1 cellular context compared by ENCODE assay signal in the genomic region with DNA sequence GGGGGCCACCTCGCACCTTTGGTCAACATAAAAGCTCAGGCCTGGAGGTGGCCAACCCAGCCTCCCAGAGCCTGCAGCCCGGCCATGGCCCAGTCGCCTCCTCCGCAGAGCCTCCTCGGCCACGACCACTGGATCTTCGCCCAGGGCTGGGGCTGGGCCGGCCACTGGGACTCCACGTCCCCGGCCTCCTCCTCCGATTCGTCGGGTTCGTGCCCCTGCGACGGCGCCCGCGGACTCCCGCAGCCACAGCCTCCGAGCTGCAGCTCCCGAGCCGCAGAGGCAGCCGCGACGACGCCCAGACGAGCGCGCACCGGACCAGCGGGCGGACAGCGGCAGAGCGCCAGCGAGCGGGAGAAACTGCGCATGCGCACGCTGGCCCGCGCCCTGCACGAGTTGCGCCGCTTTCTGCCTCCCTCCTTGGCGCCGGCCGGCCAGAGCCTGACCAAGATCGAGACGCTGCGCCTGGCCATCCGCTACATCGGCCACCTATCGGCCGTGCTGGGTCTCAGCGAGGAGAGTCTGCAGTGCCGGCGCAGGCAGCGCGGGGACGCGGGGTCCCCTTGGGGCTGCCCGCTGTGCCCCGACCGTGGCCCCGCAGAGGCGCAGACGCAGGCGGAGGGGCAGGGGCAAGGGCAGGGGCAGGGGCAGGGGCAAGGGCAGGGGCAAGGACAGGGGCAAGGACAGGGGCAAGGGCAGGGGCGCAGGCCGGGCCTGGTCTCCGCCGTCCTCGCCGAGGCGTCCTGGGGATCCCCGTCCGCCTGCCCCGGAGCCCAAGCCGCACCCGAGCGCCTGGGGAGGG.
TF ChIP-seq lines count a peak whose summit lies in the region.

A gene with protein sequence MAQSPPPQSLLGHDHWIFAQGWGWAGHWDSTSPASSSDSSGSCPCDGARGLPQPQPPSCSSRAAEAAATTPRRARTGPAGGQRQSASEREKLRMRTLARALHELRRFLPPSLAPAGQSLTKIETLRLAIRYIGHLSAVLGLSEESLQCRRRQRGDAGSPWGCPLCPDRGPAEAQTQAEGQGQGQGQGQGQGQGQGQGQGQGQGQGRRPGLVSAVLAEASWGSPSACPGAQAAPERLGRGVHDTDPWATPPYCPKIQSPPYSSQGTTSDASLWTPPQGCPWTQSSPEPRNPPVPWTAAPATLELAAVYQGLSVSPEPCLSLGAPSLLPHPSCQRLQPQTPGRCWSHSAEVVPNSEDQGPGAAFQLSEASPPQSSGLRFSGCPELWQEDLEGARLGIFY (plus strand): TSS at position 59 of the 799 bp plus-strand sequence. CDS start 26 bp downstream, at position 85.

TF ChIP-seq in HepG2, 621 proteins besides CTCF, POLR2A, EP300 and RAD21 (continued from another document and continues in another):
- TF ChIP-seq, protein P1, sequence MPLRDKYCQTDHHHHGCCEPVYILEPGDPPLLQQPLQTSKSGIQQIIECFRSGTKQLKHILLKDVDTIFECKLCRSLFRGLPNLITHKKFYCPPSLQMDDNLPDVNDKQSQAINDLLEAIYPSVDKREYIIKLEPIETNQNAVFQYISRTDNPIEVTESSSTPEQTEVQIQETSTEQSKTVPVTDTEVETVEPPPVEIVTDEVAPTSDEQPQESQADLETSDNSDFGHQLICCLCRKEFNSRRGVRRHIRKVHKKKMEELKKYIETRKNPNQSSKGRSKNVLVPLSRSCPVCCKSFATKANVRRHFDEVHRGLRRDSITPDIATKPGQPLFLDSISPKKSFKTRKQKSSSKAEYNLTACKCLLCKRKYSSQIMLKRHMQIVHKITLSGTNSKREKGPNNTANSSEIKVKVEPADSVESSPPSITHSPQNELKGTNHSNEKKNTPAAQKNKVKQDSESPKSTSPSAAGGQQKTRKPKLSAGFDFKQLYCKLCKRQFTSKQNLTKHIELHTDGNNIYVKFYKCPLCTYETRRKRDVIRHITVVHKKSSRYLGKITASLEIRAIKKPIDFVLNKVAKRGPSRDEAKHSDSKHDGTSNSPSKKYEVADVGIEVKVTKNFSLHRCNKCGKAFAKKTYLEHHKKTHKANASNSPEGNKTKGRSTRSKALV (CRISPR knock-in tag; IDR thresholded peaks at IDR 0.05), result peak; percentile 88; the same call in 1 of the 2 replicates
- TF ChIP-seq ZBTB20 (CRISPR knock-in tag; IDR thresholded peaks at IDR 0.05; ENCODE audit: borderline replicate concordance, low read depth) (peak; percentile 75; the same call in 1 of the 2 replicates), KDM1A (CRISPR knock-in tag; IDR thresholded peaks at IDR 0.05) (no peak), TARDBP (CRISPR knock-in tag; IDR thresholded peaks at IDR 0.05) (no peak; the same call in 1 of the 2 replicates), NRL (CRISPR knock-in tag; IDR thresholded peaks at IDR 0.05; ENCODE audit: borderline replicate concordance) (peak; percentile 42), SP140L (CRISPR knock-in tag; IDR thresholded peaks at IDR 0.05; ENCODE audit: borderline replicate concordance) (peak; percentile 37; the same call in 1 of the 2 replicates), ZNF430 (CRISPR knock-in tag; IDR thresholded peaks at IDR 0.05) (peak; percentile 59; the same call in 1 of the 2 replicates), ZNF839 (CRISPR knock-in tag; IDR thresholded peaks at IDR 0.05; ENCODE audit: borderline replicate concordance) (peak; percentile 68; the same call in 1 of the 2 replicates), ETV5 (CRISPR knock-in tag; IDR thresholded peaks at IDR 0.05; ENCODE audit: borderline replicate concordance) (no peak; the same call in 1 of the 2 replicates), KDM5B (CRISPR knock-in tag; IDR thresholded peaks at IDR 0.05; ENCODE audit: borderline replicate concordance) (peak; percentile 98), ZNF891 (CRISPR knock-in tag; IDR thresholded peaks at IDR 0.05) (peak; percentile 72), RNF2 (conservative IDR thresholded peaks at IDR 0.05; ENCODE audit: low read depth) (peak; percentile 67; the same call in 1 of the 2 replicates), HOXA3 (CRISPR knock-in tag; IDR thresholded peaks at IDR 0.05) (peak; percentile 72), KAT8 (CRISPR knock-in tag; IDR thresholded peaks at IDR 0.05) (peak; percentile 26; the same call in 1 of the 2 replicates), ETV6 (CRISPR knock-in tag; conservative IDR thresholded peaks at IDR 0.05) (peak; percentile 58; the same call in 1 of the 2 replicates), ZNF367 (CRISPR knock-in tag; IDR thresholded peaks at IDR 0.05; ENCODE audit: borderline replicate concordance) (no peak), ZBTB1 (CRISPR knock-in tag; IDR thresholded peaks at IDR 0.05; ENCODE audit: borderline replicate concordance) (no peak), ZNF33B (CRISPR knock-in tag; IDR thresholded peaks at IDR 0.05) (peak; percentile 65; the same call in 1 of the 2 replicates), ZBTB7A (CRISPR knock-in tag; IDR thresholded peaks at IDR 0.05) (peak; percentile 66), ZBTB8A (CRISPR knock-in tag; IDR thresholded peaks at IDR 0.05; ENCODE audit: borderline replicate concordance, low read depth) (no peak), ZNF678 (CRISPR knock-in tag; IDR thresholded peaks at IDR 0.05) (0 out of 2 replicates have a peak, but pooled peaks have one; percentile 69), ZNF160 (CRISPR knock-in tag; IDR thresholded peaks at IDR 0.05) (peak; percentile 61; the same call in 1 of the 2 replicates), ZNF235 (CRISPR knock-in tag; IDR thresholded peaks at IDR 0.05; ENCODE audit: borderline replicate concordance) (peak; percentile 66; the same call in 1 of the 2 replicates), IRF2 (CRISPR knock-in tag; IDR thresholded peaks at IDR 0.05) (peak; percentile 44; the same call in 1 of the 2 replicates), ZNF333 (CRISPR knock-in tag; IDR thresholded peaks at IDR 0.05; ENCODE audit: borderline replicate concordance) (peak; percentile 77; the same call in 1 of the 2 replicates), MZF1 (CRISPR knock-in tag; IDR thresholded peaks at IDR 0.05; ENCODE audit: borderline replicate concordance) (no peak)
- TF ChIP-seq, protein P2, sequence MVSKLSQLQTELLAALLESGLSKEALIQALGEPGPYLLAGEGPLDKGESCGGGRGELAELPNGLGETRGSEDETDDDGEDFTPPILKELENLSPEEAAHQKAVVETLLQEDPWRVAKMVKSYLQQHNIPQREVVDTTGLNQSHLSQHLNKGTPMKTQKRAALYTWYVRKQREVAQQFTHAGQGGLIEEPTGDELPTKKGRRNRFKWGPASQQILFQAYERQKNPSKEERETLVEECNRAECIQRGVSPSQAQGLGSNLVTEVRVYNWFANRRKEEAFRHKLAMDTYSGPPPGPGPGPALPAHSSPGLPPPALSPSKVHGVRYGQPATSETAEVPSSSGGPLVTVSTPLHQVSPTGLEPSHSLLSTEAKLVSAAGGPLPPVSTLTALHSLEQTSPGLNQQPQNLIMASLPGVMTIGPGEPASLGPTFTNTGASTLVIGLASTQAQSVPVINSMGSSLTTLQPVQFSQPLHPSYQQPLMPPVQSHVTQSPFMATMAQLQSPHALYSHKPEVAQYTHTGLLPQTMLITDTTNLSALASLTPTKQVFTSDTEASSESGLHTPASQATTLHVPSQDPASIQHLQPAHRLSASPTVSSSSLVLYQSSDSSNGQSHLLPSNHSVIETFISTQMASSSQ (IDR thresholded peaks at IDR 0.05; ENCODE audit: low read depth), result no peak
- TF ChIP-seq, protein P2 (CRISPR knock-in tag; IDR thresholded peaks at IDR 0.05; ENCODE audit: borderline replicate concordance), result peak; percentile 52
- TF ChIP-seq, protein P3, sequence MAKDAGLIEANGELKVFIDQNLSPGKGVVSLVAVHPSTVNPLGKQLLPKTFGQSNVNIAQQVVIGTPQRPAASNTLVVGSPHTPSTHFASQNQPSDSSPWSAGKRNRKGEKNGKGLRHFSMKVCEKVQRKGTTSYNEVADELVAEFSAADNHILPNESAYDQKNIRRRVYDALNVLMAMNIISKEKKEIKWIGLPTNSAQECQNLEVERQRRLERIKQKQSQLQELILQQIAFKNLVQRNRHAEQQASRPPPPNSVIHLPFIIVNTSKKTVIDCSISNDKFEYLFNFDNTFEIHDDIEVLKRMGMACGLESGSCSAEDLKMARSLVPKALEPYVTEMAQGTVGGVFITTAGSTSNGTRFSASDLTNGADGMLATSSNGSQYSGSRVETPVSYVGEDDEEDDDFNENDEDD (CRISPR knock-in tag; IDR thresholded peaks at IDR 0.05; ENCODE audit: borderline replicate concordance), result peak; percentile 98
- TF ChIP-seq, protein P4, sequence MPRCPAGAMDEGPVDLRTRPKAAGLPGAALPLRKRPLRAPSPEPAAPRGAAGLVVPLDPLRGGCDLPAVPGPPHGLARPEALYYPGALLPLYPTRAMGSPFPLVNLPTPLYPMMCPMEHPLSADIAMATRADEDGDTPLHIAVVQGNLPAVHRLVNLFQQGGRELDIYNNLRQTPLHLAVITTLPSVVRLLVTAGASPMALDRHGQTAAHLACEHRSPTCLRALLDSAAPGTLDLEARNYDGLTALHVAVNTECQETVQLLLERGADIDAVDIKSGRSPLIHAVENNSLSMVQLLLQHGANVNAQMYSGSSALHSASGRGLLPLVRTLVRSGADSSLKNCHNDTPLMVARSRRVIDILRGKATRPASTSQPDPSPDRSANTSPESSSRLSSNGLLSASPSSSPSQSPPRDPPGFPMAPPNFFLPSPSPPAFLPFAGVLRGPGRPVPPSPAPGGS (CRISPR knock-in tag; IDR thresholded peaks at IDR 0.05), result peak; percentile 81
- TF ChIP-seq, protein P5, sequence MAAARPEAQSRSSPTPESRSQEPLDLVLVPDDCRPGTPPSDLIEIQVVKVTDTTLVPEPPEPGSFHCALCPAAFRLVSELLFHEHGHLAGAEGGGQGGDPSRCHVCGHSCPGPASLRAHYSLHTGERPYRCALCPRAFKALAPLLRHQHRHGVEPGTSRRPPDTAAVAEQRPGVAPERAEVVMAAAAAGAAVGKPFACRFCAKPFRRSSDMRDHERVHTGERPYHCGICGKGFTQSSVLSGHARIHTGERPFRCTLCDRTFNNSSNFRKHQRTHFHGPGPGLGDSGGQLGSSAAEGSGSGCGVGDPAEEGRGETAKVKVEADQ (CRISPR knock-in tag; IDR thresholded peaks at IDR 0.05; ENCODE audit: borderline replicate concordance), result peak; percentile 67; the same call in 1 of the 2 replicates
- TF ChIP-seq, protein P6, sequence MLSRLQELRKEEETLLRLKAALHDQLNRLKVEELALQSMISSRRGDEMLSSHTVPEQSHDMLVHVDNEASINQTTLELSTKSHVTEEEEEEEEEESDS (CRISPR knock-in tag; IDR thresholded peaks at IDR 0.05; ENCODE audit: borderline replicate concordance), result no peak
- TF ChIP-seq, protein P7, sequence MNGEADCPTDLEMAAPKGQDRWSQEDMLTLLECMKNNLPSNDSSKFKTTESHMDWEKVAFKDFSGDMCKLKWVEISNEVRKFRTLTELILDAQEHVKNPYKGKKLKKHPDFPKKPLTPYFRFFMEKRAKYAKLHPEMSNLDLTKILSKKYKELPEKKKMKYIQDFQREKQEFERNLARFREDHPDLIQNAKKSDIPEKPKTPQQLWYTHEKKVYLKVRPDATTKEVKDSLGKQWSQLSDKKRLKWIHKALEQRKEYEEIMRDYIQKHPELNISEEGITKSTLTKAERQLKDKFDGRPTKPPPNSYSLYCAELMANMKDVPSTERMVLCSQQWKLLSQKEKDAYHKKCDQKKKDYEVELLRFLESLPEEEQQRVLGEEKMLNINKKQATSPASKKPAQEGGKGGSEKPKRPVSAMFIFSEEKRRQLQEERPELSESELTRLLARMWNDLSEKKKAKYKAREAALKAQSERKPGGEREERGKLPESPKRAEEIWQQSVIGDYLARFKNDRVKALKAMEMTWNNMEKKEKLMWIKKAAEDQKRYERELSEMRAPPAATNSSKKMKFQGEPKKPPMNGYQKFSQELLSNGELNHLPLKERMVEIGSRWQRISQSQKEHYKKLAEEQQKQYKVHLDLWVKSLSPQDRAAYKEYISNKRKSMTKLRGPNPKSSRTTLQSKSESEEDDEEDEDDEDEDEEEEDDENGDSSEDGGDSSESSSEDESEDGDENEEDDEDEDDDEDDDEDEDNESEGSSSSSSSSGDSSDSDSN (CRISPR knock-in tag; IDR thresholded peaks at IDR 0.05), result peak; percentile 58; the same call in 1 of the 2 replicates
- TF ChIP-seq, protein P8, sequence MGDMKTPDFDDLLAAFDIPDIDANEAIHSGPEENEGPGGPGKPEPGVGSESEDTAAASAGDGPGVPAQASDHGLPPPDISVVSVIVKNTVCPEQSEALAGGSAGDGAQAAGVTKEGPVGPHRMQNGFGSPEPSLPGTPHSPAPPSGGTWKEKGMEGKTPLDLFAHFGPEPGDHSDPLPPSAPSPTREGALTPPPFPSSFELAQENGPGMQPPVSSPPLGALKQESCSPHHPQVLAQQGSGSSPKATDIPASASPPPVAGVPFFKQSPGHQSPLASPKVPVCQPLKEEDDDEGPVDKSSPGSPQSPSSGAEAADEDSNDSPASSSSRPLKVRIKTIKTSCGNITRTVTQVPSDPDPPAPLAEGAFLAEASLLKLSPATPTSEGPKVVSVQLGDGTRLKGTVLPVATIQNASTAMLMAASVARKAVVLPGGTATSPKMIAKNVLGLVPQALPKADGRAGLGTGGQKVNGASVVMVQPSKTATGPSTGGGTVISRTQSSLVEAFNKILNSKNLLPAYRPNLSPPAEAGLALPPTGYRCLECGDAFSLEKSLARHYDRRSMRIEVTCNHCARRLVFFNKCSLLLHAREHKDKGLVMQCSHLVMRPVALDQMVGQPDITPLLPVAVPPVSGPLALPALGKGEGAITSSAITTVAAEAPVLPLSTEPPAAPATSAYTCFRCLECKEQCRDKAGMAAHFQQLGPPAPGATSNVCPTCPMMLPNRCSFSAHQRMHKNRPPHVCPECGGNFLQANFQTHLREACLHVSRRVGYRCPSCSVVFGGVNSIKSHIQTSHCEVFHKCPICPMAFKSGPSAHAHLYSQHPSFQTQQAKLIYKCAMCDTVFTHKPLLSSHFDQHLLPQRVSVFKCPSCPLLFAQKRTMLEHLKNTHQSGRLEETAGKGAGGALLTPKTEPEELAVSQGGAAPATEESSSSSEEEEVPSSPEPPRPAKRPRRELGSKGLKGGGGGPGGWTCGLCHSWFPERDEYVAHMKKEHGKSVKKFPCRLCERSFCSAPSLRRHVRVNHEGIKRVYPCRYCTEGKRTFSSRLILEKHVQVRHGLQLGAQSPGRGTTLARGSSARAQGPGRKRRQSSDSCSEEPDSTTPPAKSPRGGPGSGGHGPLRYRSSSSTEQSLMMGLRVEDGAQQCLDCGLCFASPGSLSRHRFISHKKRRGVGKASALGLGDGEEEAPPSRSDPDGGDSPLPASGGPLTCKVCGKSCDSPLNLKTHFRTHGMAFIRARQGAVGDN (CRISPR knock-in tag; IDR thresholded peaks at IDR 0.05), result peak; percentile 100
- TF ChIP-seq, protein P9, sequence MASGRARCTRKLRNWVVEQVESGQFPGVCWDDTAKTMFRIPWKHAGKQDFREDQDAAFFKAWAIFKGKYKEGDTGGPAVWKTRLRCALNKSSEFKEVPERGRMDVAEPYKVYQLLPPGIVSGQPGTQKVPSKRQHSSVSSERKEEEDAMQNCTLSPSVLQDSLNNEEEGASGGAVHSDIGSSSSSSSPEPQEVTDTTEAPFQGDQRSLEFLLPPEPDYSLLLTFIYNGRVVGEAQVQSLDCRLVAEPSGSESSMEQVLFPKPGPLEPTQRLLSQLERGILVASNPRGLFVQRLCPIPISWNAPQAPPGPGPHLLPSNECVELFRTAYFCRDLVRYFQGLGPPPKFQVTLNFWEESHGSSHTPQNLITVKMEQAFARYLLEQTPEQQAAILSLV (CRISPR knock-in tag; IDR thresholded peaks at IDR 0.05; ENCODE audit: borderline replicate concordance), result peak; percentile 82; the same call in 1 of the 2 replicates
